ENCODE assay signal across 16 cellular contexts in the genomic region with DNA sequence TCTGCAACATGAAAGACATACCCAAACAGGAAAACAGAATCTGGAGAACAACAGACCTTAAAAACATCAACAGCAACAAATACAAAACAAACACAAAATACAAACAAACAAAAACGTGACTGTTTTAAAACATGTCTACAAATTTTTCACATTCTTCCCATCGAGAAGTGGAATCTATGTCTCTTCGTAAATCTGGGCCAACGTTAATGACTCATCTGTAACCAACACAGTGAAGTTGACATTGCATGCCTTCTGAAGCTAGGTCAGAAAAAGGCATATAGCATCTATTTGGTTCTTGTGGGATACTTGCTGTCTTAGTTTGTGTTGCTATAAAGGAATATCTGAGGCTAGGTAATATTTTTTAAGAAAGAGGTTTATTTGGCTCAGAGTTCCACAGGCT.
DNase-seq lines count a peak whose midpoint lies in the region; ATAC-seq lines count a peak whose summit lies in the region.
"Had no signal": no experiment of that assay in that cellular context is flagged by ENCODE, and none has a peak within 500 bp of the region (broad histone marks: within the 10 kb centered on the region; RNA-seq: fewer than 3 reads in every experiment).

No MANE protein-coding gene starts in this region.

- no peaks in the 10 kb centered on the region for H3K36me3 ChIP-seq in SJSA1

- no peak for ATAC-seq in GM21723 (IDR thresholded peaks at IDR 0.05; ENCODE audit: unreplicated experiment)
- ATAC-seq: activated CD8-positive, alpha-beta T cell treated with anti-CD3 and anti-CD28 coated beads for 36 hours; activated T-helper 17 cell treated with anti-CD3 and anti-CD28 coated beads, Interleukin-2, amount 50 U/mL, for 72 hours had no signal

- peak overlapping the region; percentile 61 for H3K27ac ChIP-seq in SJSA1

- H3K4me3 ChIP-seq in SJSA1, result no peak overlapping the region

- H3K4me1 ChIP-seq in SJSA1 (replicated peaks), result peaks cover 14% of the 10 kb centered on the region

- H3K27me3 ChIP-seq in SJSA1 (replicated peaks), result no peaks in the 10 kb centered on the region

- peak; percentile 58 for DNase-seq in GM04504 (ENCODE audit: low read depth)
- DNase-seq in SJSA1 (ENCODE audit: low read depth in 1 of 2, low spot score in 2 of 2), result peak in 1 of 2 experiments; percentile 69
- DNase-seq in fibroblast of peridontal ligament (ENCODE audit: extremely low read depth), result peak; percentile 69
- DNase-seq in stromal cell of bone marrow (ENCODE audit: low read depth), result peak; percentile 27
- no peak for DNase-seq in NCI-H345 (lab: John Stamatoyannopoulos, UW)
- no peak for DNase-seq in kidney tubule cell (ENCODE audit: low spot score)
- DNase-seq: activated CD8-positive, alpha-beta T cell treated with anti-CD3 and anti-CD28 coated beads for 36 hours; amygdala; COR-L47; foreskin melanocyte; naive B cell; NCI-H1417; NCI-H510A; SK-N-SH had no signal

- H3K9me3 ChIP-seq in SJSA1 (replicated peaks), result no peaks in the 10 kb centered on the region
- H3K9me3 ChIP-seq: SK-N-SH had no signal

Comparison
In these comparisons a context has a peak if more than half of its experiments do, and no peak if none do; other contexts are left out.
1. DNase-seq: peak in GM04504 (single experiment), fibroblast of peridontal ligament (single experiment) and stromal cell of bone marrow (single experiment); none in NCI-H345 (single experiment) and kidney tubule cell (single experiment).